In the genomic region with DNA sequence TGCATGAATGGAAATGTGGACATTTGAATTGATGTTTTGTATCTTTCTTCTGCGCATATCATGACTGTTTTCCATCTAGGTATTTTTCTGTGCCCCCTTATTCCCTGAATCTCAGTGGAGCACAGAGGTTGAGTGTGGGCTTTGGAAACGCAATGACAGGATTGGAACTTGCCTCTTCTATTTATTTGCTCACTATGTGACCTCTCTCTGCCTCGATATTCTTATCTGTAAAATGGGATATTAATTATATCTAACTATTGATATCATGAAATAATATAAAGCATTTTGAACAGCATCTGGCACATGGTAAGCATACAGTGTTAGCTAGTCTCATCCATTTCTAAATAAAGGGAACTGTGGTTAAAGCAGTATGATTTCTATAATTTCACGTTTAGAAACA, we compare ENCODE assay signal across 22 cellular contexts.
"Had no signal": no experiment of that assay in that cellular context is flagged by ENCODE, and none has a peak within 500 bp of the region (broad histone marks: within the 10 kb centered on the region; RNA-seq: fewer than 3 reads in every experiment).

No MANE protein-coding gene starts in this region.

- FAIRE-seq: HTR-8/SVneo had no signal

- H3K9me3 ChIP-seq: MG63, SJCRH30 had no signal

- H3K27ac ChIP-seq: HL-60, RWPE1, SJCRH30 had no signal

- H3K4me3 ChIP-seq: MG63, SJCRH30 had no signal

- H3K4me1 ChIP-seq: SJCRH30 had no signal

- DNase-seq: Karpas-422, KG1, MG63, NCI-H1092 treated with DMSO at 0.1 percent for 48 hours, NCI-H1436, NCI-H187, NCI-H2029, NCI-H2081 treated with DMSO at 0.1 percent for 48 hours, NCI-H2171, NCI-H226, NCI-H446, NCI-H510A, NCI-H524 treated with DMSO at 0.1 percent for 48 hours, NCI-H69, NCI-H774, SHP77 treated with DMSO at 0.1 percent for 48 hours, SJCRH30 had no signal

- ATAC-seq: Panc1, SK-N-SH treated with all-trans-retinoic acid at 6 μM for 48 hours had no signal

- H3K27me3 ChIP-seq: MG63, SJCRH30 had no signal
